1 cellular context compared by ENCODE assay signal in the genomic region with DNA sequence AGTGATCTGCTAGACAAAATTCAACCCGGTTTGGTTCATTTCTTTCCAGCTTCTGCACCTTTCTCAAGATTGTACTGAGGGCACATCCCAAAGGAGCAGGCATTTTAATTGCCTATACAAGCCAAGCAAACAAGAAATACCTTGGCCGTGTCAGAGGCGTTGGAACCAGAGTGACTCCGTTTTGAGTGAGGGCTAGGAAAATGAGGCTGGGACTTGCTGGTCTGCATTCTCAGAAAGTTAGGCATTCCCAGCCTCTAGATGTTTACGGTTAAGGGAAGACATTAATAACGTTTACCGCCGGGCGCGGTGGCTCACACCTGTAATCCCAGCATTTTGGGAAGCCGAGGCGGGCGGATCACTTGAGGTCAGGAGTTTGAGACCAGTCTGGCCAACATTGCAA.
TF ChIP-seq lines count a peak whose summit lies in the region.

No MANE protein-coding gene starts in this region.

TF ChIP-seq in GM23338, 12 proteins besides CTCF, POLR2A, EP300 and RAD21 (continued from another document):
- TF ChIP-seq, protein P1, sequence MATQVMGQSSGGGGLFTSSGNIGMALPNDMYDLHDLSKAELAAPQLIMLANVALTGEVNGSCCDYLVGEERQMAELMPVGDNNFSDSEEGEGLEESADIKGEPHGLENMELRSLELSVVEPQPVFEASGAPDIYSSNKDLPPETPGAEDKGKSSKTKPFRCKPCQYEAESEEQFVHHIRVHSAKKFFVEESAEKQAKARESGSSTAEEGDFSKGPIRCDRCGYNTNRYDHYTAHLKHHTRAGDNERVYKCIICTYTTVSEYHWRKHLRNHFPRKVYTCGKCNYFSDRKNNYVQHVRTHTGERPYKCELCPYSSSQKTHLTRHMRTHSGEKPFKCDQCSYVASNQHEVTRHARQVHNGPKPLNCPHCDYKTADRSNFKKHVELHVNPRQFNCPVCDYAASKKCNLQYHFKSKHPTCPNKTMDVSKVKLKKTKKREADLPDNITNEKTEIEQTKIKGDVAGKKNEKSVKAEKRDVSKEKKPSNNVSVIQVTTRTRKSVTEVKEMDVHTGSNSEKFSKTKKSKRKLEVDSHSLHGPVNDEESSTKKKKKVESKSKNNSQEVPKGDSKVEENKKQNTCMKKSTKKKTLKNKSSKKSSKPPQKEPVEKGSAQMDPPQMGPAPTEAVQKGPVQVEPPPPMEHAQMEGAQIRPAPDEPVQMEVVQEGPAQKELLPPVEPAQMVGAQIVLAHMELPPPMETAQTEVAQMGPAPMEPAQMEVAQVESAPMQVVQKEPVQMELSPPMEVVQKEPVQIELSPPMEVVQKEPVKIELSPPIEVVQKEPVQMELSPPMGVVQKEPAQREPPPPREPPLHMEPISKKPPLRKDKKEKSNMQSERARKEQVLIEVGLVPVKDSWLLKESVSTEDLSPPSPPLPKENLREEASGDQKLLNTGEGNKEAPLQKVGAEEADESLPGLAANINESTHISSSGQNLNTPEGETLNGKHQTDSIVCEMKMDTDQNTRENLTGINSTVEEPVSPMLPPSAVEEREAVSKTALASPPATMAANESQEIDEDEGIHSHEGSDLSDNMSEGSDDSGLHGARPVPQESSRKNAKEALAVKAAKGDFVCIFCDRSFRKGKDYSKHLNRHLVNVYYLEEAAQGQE (IDR thresholded peaks at IDR 0.05; ENCODE audit: unreplicated experiment): no peak
- TF ChIP-seq, protein P2, sequence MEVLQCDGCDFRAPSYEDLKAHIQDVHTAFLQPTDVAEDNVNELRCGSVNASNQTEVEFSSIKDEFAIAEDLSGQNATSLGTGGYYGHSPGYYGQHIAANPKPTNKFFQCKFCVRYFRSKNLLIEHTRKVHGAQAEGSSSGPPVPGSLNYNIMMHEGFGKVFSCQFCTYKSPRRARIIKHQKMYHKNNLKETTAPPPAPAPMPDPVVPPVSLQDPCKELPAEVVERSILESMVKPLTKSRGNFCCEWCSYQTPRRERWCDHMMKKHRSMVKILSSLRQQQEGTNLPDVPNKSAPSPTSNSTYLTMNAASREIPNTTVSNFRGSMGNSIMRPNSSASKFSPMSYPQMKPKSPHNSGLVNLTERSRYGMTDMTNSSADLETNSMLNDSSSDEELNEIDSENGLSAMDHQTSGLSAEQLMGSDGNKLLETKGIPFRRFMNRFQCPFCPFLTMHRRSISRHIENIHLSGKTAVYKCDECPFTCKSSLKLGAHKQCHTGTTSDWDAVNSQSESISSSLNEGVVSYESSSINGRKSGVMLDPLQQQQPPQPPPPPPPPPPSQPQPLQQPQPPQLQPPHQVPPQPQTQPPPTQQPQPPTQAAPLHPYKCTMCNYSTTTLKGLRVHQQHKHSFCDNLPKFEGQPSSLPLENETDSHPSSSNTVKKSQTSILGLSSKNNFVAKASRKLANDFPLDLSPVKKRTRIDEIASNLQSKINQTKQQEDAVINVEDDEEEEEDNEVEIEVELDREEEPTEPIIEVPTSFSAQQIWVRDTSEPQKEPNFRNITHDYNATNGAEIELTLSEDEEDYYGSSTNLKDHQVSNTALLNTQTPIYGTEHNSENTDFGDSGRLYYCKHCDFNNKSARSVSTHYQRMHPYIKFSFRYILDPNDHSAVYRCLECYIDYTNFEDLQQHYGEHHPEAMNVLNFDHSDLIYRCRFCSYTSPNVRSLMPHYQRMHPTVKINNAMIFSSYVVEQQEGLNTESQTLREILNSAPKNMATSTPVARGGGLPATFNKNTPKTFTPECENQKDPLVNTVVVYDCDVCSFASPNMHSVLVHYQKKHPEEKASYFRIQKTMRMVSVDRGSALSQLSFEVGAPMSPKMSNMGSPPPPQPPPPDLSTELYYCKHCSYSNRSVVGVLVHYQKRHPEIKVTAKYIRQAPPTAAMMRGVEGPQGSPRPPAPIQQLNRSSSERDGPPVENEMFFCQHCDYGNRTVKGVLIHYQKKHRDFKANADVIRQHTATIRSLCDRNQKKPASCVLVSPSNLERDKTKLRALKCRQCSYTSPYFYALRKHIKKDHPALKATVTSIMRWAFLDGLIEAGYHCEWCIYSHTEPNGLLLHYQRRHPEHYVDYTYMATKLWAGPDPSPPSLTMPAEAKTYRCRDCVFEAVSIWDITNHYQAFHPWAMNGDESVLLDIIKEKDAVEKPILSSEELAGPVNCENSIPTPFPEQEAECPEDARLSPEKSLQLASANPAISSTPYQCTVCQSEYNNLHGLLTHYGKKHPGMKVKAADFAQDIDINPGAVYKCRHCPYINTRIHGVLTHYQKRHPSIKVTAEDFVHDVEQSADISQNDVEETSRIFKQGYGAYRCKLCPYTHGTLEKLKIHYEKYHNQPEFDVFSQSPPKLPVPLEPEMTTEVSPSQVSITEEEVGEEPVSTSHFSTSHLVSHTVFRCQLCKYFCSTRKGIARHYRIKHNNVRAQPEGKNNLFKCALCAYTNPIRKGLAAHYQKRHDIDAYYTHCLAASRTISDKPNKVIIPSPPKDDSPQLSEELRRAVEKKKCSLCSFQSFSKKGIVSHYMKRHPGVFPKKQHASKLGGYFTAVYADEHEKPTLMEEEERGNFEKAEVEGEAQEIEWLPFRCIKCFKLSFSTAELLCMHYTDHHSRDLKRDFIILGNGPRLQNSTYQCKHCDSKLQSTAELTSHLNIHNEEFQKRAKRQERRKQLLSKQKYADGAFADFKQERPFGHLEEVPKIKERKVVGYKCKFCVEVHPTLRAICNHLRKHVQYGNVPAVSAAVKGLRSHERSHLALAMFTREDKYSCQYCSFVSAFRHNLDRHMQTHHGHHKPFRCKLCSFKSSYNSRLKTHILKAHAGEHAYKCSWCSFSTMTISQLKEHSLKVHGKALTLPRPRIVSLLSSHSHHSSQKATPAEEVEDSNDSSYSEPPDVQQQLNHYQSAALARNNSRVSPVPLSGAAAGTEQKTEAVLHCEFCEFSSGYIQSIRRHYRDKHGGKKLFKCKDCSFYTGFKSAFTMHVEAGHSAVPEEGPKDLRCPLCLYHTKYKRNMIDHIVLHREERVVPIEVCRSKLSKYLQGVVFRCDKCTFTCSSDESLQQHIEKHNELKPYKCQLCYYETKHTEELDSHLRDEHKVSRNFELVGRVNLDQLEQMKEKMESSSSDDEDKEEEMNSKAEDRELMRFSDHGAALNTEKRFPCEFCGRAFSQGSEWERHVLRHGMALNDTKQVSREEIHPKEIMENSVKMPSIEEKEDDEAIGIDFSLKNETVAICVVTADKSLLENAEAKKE (CRISPR knock-in tag; IDR thresholded peaks at IDR 0.05): no peak
- TF ChIP-seq, protein P3, sequence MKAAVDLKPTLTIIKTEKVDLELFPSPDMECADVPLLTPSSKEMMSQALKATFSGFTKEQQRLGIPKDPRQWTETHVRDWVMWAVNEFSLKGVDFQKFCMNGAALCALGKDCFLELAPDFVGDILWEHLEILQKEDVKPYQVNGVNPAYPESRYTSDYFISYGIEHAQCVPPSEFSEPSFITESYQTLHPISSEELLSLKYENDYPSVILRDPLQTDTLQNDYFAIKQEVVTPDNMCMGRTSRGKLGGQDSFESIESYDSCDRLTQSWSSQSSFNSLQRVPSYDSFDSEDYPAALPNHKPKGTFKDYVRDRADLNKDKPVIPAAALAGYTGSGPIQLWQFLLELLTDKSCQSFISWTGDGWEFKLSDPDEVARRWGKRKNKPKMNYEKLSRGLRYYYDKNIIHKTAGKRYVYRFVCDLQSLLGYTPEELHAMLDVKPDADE (IDR thresholded peaks at IDR 0.05): no peak
- no peak for TF ChIP-seq EZH2 (IDR thresholded peaks at IDR 0.05; ENCODE audit: low read depth, unreplicated experiment)
- no peak for TF ChIP-seq ZNF331 (CRISPR knock-in tag; IDR thresholded peaks at IDR 0.05; ENCODE audit: low read depth)
- no peak for TF ChIP-seq NANOG (IDR thresholded peaks at IDR 0.05; ENCODE audit: borderline replicate concordance)
- no peak for TF ChIP-seq EZH2phosphoT487 (IDR thresholded peaks at IDR 0.05; ENCODE audit: unreplicated experiment)
- TF ChIP-seq ZNF114 (CRISPR knock-in tag; IDR thresholded peaks at IDR 0.05): no peak
- no peak for TF ChIP-seq STAT1 (IDR thresholded peaks at IDR 0.05; ENCODE audit: unreplicated experiment)
- no peak for TF ChIP-seq CREB1 (CRISPR knock-in tag; IDR thresholded peaks at IDR 0.05; ENCODE audit: low read depth)
- no peak for TF ChIP-seq POLR2AphosphoS5 (IDR thresholded peaks at IDR 0.05; ENCODE audit: low read depth)
